8 cellular contexts compared by ENCODE assay signal in the genomic region with DNA sequence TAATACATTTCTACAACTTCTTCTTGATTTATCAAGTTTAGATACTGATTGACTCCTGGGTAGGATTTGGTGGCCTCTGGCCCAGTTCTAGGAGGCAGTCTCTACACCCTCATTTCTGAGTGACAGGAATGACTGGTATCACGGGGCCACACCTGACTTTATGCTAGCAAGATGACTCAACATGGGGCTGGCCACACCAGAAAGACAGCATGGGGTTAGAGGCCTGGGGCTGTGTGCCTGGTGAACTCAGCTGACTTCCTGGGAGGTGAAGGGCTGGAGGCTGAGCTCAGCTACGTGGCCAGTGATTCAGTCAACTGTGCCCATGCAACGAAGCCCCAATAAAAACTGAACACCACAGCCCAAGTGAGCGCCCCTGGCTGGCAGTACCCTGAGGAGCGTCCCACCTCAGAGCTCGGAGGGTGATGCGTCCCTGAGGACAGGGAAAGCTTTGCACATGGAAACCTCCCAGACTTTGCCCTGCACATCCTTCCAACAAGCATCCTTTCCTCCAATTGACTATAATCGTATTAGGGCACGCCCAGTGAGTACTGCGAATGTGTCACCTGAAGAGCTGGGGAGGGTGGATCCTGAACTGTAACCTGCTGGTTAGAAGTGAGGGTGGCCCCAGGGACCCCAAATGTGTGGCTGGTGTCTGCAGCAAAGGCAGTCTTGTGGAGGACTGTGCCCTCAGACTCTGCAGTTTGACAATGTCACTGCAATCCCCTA. TPM values are rescaled to one million over a fixed set of nuclear protein-coding genes. Genes with fewer than 3 reads are reported as not detected.
DNase-seq lines count a peak whose midpoint lies in the region; ATAC-seq and TF ChIP-seq lines count a peak whose summit lies in the region.

No MANE protein-coding gene starts in this region.

- peaks cover 0 to 26% (median 13%) of the 10 kb centered on the region in 4 donors for H3K36me3 ChIP-seq in transverse colon

- TF ChIP-seq EP300 in transverse colon (IDR thresholded peaks at IDR 0.05; ENCODE audit: low read depth) = no peak

- H3K4me1 ChIP-seq in transverse colon = peaks cover 0 to 6% (median 0%) of the 10 kb centered on the region in 4 donors

- no peaks in the 10 kb centered on the region for H3K27me3 ChIP-seq in transverse colon

- no peak for TF ChIP-seq POLR2A in transverse colon (IDR thresholded peaks at IDR 0.05)

- H3K9me3 ChIP-seq in transverse colon = no peaks in the 10 kb centered on the region

- 87% methylated on average over 10 of the region's 10 CpGs; no CpG with 5 or more reads in 1 of the 2 donors for WGBS in transverse colon (ENCODE audit: low coverage in 1 of 2), 2 donors

- TF ChIP-seq CTCF in choroid plexus epithelial cell (conservative IDR thresholded peaks at IDR 0.05; ENCODE audit: low read depth, low read length) (no peak), transverse colon (IDR thresholded peaks at IDR 0.05) (no peak)

- no peak overlapping the region for H3K4me3 ChIP-seq in choroid plexus epithelial cell (ENCODE audit: low read depth, low read length)
- no peak overlapping the region for H3K4me3 ChIP-seq in transverse colon

- peak overlapping the region; percentile 13 to 71 (median 64) for H3K27ac ChIP-seq in transverse colon

- DNase-seq in stimulated activated CD4-positive, alpha-beta T cell treated with anti-CD3 and anti-CD28 coated beads, Interleukin-1b, Interleukin-23, amount 100 ng/mL, for 48 hours = peak; percentile 63
- DNase-seq in stimulated activated CD4-positive, alpha-beta T cell treated with anti-CD3 and anti-CD28 coated beads, Interleukin-4, amount 100 ng/mL, for 1 hour = no peak
- peak; percentile 78 for DNase-seq in choroid plexus epithelial cell (ENCODE audit: low read depth)
- DNase-seq in transverse colon = peak; percentile 71
- DNase-seq in NCI-H526 (lab: John Stamatoyannopoulos, UW) = no peak
- DNase-seq in NCI-H2227 treated with DMSO at 0.1 percent for 48 hours (lab: John Stamatoyannopoulos, UW) = no peak
- no peak for DNase-seq in NCI-H146 treated with DMSO at 0.1 percent for 48 hours (lab: John Stamatoyannopoulos, UW; ENCODE audit: unreplicated experiment)

- intact Hi-C loops in transverse colon (cut with DNase I; ENCODE audit: low total_unique reads) = no loop called here

- in situ Hi-C loops in transverse colon (cut with MboI; ENCODE audit: low pct_ligation_motif_present in 1 of 4, low pct_unique_long_range_greater_than_20kb in 1 of 4, low sequenced_read_pairs in 3 of 4) = no loop called here

- peak; percentile 73 for ATAC-seq in HG03469 (IDR thresholded peaks at IDR 0.05; ENCODE audit: unreplicated experiment)

RNA-seq across cellular contexts. Expression of gene NIPA2, which starts 57.2 kb away (rescaled TPM):
- total RNA-seq in transverse colon = 10 to 100 TPM; 14.7 to 78.6 (median 50.4) TPM

Comparison
In these comparisons a context has a peak if more than half of its experiments do, and no peak if none do; other contexts are left out.
1. DNase-seq: peak in stimulated activated CD4-positive, alpha-beta T cell treated with anti-CD3 and anti-CD28 coated beads, Interleukin-1b, Interleukin-23, amount 100 ng/mL, for 48 hours (single experiment), choroid plexus epithelial cell (single experiment) and transverse colon (single experiment); none in stimulated activated CD4-positive, alpha-beta T cell treated with anti-CD3 and anti-CD28 coated beads, Interleukin-4, amount 100 ng/mL, for 1 hour (single experiment), NCI-H526 (0 of 2), NCI-H2227 treated with DMSO at 0.1 percent for 48 hours (single experiment) and NCI-H146 treated with DMSO at 0.1 percent for 48 hours (single experiment).